In genomic region chr17:47970725-47971511, GRCh38 we compare ENCODE assay signal across 8 cellular contexts. TPM values are rescaled to one million over a fixed set of nuclear protein-coding genes. Genes with fewer than 3 reads are reported as not detected.
A peak's percentile ranks its signal among the peaks of the same experiment; 100 is the strongest.
DNase-seq lines count a peak whose midpoint lies in the region; ATAC-seq, FAIRE-seq and TF ChIP-seq lines count a peak whose summit lies in the region.

Gene CDK5RAP3, plus strand, starts transcription at chr17:47971113. Its CDS starts 34 bp downstream, at chr17:47971147.

- DNase-seq in NCI-H2196 (lab: John Stamatoyannopoulos, UW; ENCODE audit: unreplicated experiment), result peak; percentile 99
- DNase-seq in mammary epithelial cell, result peak; percentile 99
- DNase-seq in small intestine, result peak; percentile 100

- peak within 1 kb of the TSS; percentile 99 for H3K4me3 ChIP-seq in ACC112 (ENCODE audit: low read depth, low read length)
- peak within 1 kb of the TSS; percentile 49 to 98 (median 78) for H3K4me3 ChIP-seq in mammary epithelial cell (replicated peaks in 1 of 3; ENCODE audit: insufficient read depth in 1 of 3, low read depth in 2 of 3, low read length in 3 of 3)
- H3K4me3 ChIP-seq in iPS-20b (ENCODE audit: low read length), result peak within 1 kb of the TSS; percentile 80
- peak within 1 kb of the TSS; percentile 81 to 83 for H3K4me3 ChIP-seq in small intestine (ENCODE audit: low read depth in 1 of 2, low read length in 2 of 2)

- H3K9ac ChIP-seq in mammary epithelial cell (ENCODE audit: insufficient read depth, low read length) (peak within 1 kb of the TSS; percentile 51), iPS-20b (ENCODE audit: low read depth, low read length) (peak within 1 kb of the TSS; percentile 84)

- TF ChIP-seq CTCF in VCaP (conservative IDR thresholded peaks at IDR 0.05) (peak; percentile 99), mammary epithelial cell (conservative IDR thresholded peaks at IDR 0.05 in 1 of 2, IDR thresholded peaks at IDR 0.05 in 1 of 2; ENCODE audit: extremely low read depth in 1 of 2, insufficient read depth in 1 of 2, low read depth in 1 of 2, low read length in 2 of 2) (peak; percentile 72 to 93)

- H3K79me2 ChIP-seq in ACC112 (ENCODE audit: control insufficient read depth, insufficient read depth, low read length, unreplicated experiment) (peaks cover 16% of the 10 kb centered on the region), mammary epithelial cell (ENCODE audit: insufficient read depth, low read length) (peaks cover 11% of the 10 kb centered on the region)

- H3K4me2 ChIP-seq in mammary epithelial cell (ENCODE audit: insufficient read depth, low read depth, low read length), result peak within 1 kb of the TSS; percentile 94

- CTCF ChIA-PET in mammary epithelial cell (lab: Charles Lee; ENCODE audit: low non-redundant PET), result interaction anchor here (0.5 to 1.4 kb wide), 10 partner anchors 20 to 316 kb away, joined by 3 to 33 read pairs (median 4); partner anchors contain the start of genes PNPO and SP2

- H3K36me3 ChIP-seq in ACC112 (ENCODE audit: insufficient read depth, low read length), result no peaks in the 10 kb centered on the region
- H3K36me3 ChIP-seq in mammary epithelial cell (ENCODE audit: insufficient read depth, low read length), result peaks cover 10% of the 10 kb centered on the region
- peaks cover 29% of the 10 kb centered on the region for H3K36me3 ChIP-seq in iPS-20b (ENCODE audit: insufficient read depth, low read depth, low read length)
- H3K36me3 ChIP-seq in small intestine (ENCODE audit: control insufficient read depth in 2 of 2, insufficient read depth in 2 of 2, low read length in 2 of 2), result peaks cover 4% of the 10 kb centered on the region in 2 donors

- dilution Hi-C loops in mammary epithelial cell (cut with HindIII; ENCODE audit: low sequenced_read_pairs), result no loop called here

- FAIRE-seq in small intestine (lab: Jason Lieb, UNC), result peak; percentile 74

- H3K27ac ChIP-seq in ACC112 (ENCODE audit: low read depth, low read length), result peak within 1 kb of the TSS; percentile 46
- H3K27ac ChIP-seq in VCaP, result peak within 1 kb of the TSS; percentile 76
- peak within 1 kb of the TSS; percentile 60 for H3K27ac ChIP-seq in mammary epithelial cell (ENCODE audit: insufficient read depth, low read depth, low read length)
- peak within 1 kb of the TSS; percentile 40 for H3K27ac ChIP-seq in iPS-20b (ENCODE audit: low read length)
- peak within 1 kb of the TSS; percentile 67 to 94 for H3K27ac ChIP-seq in small intestine (ENCODE audit: low read depth in 1 of 2, low read length in 1 of 2)

- H4K20me1 ChIP-seq in mammary epithelial cell (ENCODE audit: insufficient read depth, low read length), result no peaks in the 10 kb centered on the region

- ATAC-seq in GM18867 (IDR thresholded peaks at IDR 0.05; ENCODE audit: unreplicated experiment) (peak; percentile 91), HG03108 (IDR thresholded peaks at IDR 0.05; ENCODE audit: unreplicated experiment) (peak; percentile 95)

- intact Hi-C loops in mammary epithelial cell (cut with micrococcal nuclease), result loop anchor here (1.0 kb wide), 3 partner anchors 22 to 130 kb away; partner anchors contain the start of genes SCRN2 and SP2

- H3K4me1 ChIP-seq in ACC112 (ENCODE audit: control insufficient read depth, insufficient read depth, low read length, unreplicated experiment) (peaks cover 26% of the 10 kb centered on the region), mammary epithelial cell (ENCODE audit: insufficient read depth, low read length) (peaks cover 27% of the 10 kb centered on the region), iPS-20b (ENCODE audit: insufficient read depth, low read length) (peaks cover 4% of the 10 kb centered on the region; the same call in 1 of the 2 replicates), small intestine (ENCODE audit: control insufficient read depth in 2 of 2, insufficient read depth in 1 of 2, low read depth in 1 of 2, low read length in 1 of 2) (peaks cover 3% of the 10 kb centered on the region in 2 donors)

- in situ Hi-C loops in mammary epithelial cell (cut with MboI; ENCODE audit: low sequenced_read_pairs in 2 of 2), result no loop called here

- H3K9me3 ChIP-seq in mammary epithelial cell (replicated peaks; ENCODE audit: insufficient read depth, low read length) (no peaks in the 10 kb centered on the region), iPS-20b (ENCODE audit: insufficient read depth, low read depth, low read length) (no peaks in the 10 kb centered on the region), small intestine (ENCODE audit: control insufficient read depth, low read depth) (no peaks in the 10 kb centered on the region)

- 1% methylated on average over 28 of the region's 63 CpGs for WGBS in mammary epithelial cell (ENCODE audit: low coverage, missing lambda C conversion rate)
- WGBS in small intestine, 3 donors, result 0 to 1% (median 0%) methylated on average over 58 to 63 of the region's 63 CpGs

- no TSS peak for BruUV-seq in mammary epithelial cell (replicated peaks; lab: Mats Ljungman, UMichigan)

- peak within 1 kb of the TSS; percentile 88 for H2AFZ ChIP-seq in ACC112 (ENCODE audit: low read length, unreplicated experiment)
- H2AFZ ChIP-seq in mammary epithelial cell (ENCODE audit: low read depth, low read length), result peak within 1 kb of the TSS; percentile 86

- no peaks in the 10 kb centered on the region for H3K27me3 ChIP-seq in ACC112 (ENCODE audit: insufficient read depth, low read length)
- no peaks in the 10 kb centered on the region for H3K27me3 ChIP-seq in mammary epithelial cell (ENCODE audit: insufficient read depth, low read length)
- no peaks in the 10 kb centered on the region; the same call in 1 of the 2 replicates for H3K27me3 ChIP-seq in iPS-20b (ENCODE audit: insufficient read depth, low read length)
- no peaks in the 10 kb centered on the region for H3K27me3 ChIP-seq in small intestine (ENCODE audit: control insufficient read depth in 2 of 2, insufficient read depth in 2 of 2, low read length in 2 of 2)

RNA-seq across cellular contexts. Expression of gene CDK5RAP3, which starts in this region (rescaled TPM):
- total RNA-seq in mammary epithelial cell, result 100 to 1,000 TPM in 1 of 2 donors, 10 to 100 TPM in 1; 35.3 to 116 TPM
- polyA plus RNA-seq in mammary epithelial cell (70.6 TPM), small intestine (100 to 1,000 TPM; 169 to 721 (median 554) TPM)
- 121 TPM for polyA minus RNA-seq in mammary epithelial cell

Comparison
In these comparisons a context has a peak if more than half of its experiments do, and no peak if none do; other contexts are left out.
1. Peak in every context shown above with its lines: DNase-seq, ATAC-seq, H3K4me3 ChIP-seq and H3K27ac ChIP-seq.